Comparison of ENCODE assay signal across 12 cellular contexts in the genomic region with DNA sequence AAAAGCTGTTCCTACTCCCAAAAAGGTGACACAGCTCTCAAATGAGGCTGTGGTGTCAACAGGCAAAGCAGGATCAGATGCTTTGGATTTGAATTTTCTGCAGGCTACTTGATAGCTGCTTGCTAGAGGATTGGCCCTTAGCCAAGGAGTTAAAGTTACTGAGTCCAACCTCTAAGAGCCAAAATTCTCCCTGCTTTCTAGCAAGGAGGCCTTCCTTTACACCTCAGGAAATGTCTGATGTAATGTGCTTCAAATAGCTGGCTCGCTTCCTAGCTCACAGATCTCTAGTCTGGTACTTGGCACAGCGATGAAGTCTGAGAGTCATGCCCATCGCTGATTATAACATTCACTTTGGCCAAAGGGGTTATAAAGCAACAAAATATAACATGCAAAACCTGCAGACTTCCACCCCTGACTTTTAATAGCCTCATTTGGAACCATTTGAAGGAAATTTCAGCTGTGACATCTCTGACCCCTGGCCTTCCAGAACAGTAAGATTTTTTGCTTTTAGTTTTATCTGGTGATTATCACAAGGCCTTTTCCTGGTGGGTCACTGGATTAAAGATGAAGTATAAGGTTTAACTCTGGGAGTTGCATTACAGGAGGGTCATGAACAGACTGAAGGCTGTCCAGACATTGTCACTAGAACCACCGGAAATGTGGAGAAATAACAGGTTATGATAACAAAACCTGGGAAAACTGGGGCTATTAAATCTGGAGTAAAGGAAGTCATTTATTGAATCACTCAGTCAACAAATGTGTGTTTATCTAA.
DNase-seq lines count a peak whose midpoint lies in the region; ATAC-seq and TF ChIP-seq lines count a peak whose summit lies in the region.
"Had no signal": no experiment of that assay in that cellular context is flagged by ENCODE, and none has a peak within 500 bp of the region (broad histone marks: within the 10 kb centered on the region; RNA-seq: fewer than 3 reads in every experiment).

No MANE protein-coding gene starts in this region.

- no peaks in the 10 kb centered on the region for H3K9me3 Mint-ChIP-seq in CD8-positive, alpha-beta memory T cell

- H3K27me3 ChIP-seq in testis (no peaks in the 10 kb centered on the region), esophagus squamous epithelium (no peaks in the 10 kb centered on the region)
- no peaks in the 10 kb centered on the region for H3K27me3 ChIP-seq in CD8-positive, alpha-beta memory T cell (ENCODE audit: insufficient read depth, low read length, poor library complexity, severe bottlenecking)
- H3K27me3 ChIP-seq: dorsolateral prefrontal cortex had no signal

- H3K9me3 ChIP-seq in testis (no peaks in the 10 kb centered on the region), esophagus squamous epithelium (no peaks in the 10 kb centered on the region)
- H3K9me3 ChIP-seq in CD8-positive, alpha-beta memory T cell (ENCODE audit: low read length), result no peaks in the 10 kb centered on the region

- H3K4me3 ChIP-seq in testis (no peak overlapping the region), esophagus squamous epithelium (no peak overlapping the region)
- H3K4me3 ChIP-seq in CD8-positive, alpha-beta memory T cell (ENCODE audit: low read length), result no peak overlapping the region
- H3K4me3 ChIP-seq: dorsolateral prefrontal cortex had no signal

- H3K36me3 ChIP-seq in testis (ENCODE audit: low read depth, missing control alignments), result no peaks in the 10 kb centered on the region
- no peaks in the 10 kb centered on the region for H3K36me3 ChIP-seq in CD8-positive, alpha-beta memory T cell (ENCODE audit: insufficient read depth, low read length)
- no peaks in the 10 kb centered on the region for H3K36me3 ChIP-seq in esophagus squamous epithelium

- TF ChIP-seq POLR2A in testis (IDR thresholded peaks at IDR 0.05) (no peak), esophagus squamous epithelium (IDR thresholded peaks at IDR 0.05) (no peak)

- POLR2A ChIA-PET in CD8-positive, alpha-beta memory T cell (lab: Charles Lee), result no interaction called here

- CTCF ChIA-PET in CD8-positive, alpha-beta memory T cell (lab: Charles Lee), result interaction anchor here (1.5 kb wide), 1 partner anchor 9 kb away, joined by 3 read pairs; no protein-coding TSS in a partner anchor

- no peak overlapping the region for H3K4me3 Mint-ChIP-seq in CD8-positive, alpha-beta memory T cell

- ATAC-seq in left ventricle myocardium superior (peak; percentile 92), HG03342 (IDR thresholded peaks at IDR 0.05; ENCODE audit: unreplicated experiment) (no peak)

- no peak overlapping the region for H3K27ac Mint-ChIP-seq in CD8-positive, alpha-beta memory T cell

- H3K4me1 ChIP-seq in testis (peaks cover 16% of the 10 kb centered on the region), esophagus squamous epithelium (peaks cover 0 to 15% (median 13%) of the 10 kb centered on the region in 3 donors)
- no peaks in the 10 kb centered on the region for H3K4me1 ChIP-seq in CD8-positive, alpha-beta memory T cell (ENCODE audit: insufficient read depth, low read length)

- H3K27ac ChIP-seq in testis (peak overlapping the region in 1 of 2 donors; percentile 38), esophagus squamous epithelium (peak overlapping the region in 1 of 4 donors; percentile 3)
- H3K27ac ChIP-seq in CD8-positive, alpha-beta memory T cell (ENCODE audit: low read depth, low read length), result no peak overlapping the region
- H3K27ac ChIP-seq: 22Rv1 had no signal

- DNase-seq in DMS 273 (lab: John Stamatoyannopoulos, UW; ENCODE audit: unreplicated experiment) (peak; percentile 35), DMS 273 treated with DMSO at 0.1 percent for 48 hours (lab: John Stamatoyannopoulos, UW) (no peak), amniotic epithelial cell (ENCODE audit: low read depth) (peak; percentile 76), left ventricle myocardium superior (no peak), testis (peak; percentile 66), esophagus squamous epithelium (lab: John Stamatoyannopoulos, UW) (no peak)
- no peak for DNase-seq in CD8-positive, alpha-beta memory T cell
- DNase-seq: activated CD8-positive, alpha-beta memory T cell treated with anti-CD3 and anti-CD28 coated beads for 24 hours; NCI-H510A treated with DMSO at 0.1 percent for 48 hours had no signal

- peaks cover 2 to 10% of the 10 kb centered on the region in 2 donors for H3K27me3 Mint-ChIP-seq in CD8-positive, alpha-beta memory T cell

- WGBS in testis, 2 donors, result 42 to 55% methylated on average over 4 of the region's 4 CpGs
- 45 to 57% methylated on average over 4 of the region's 4 CpGs for WGBS in esophagus squamous epithelium, 2 donors

- H3K4me1 Mint-ChIP-seq in CD8-positive, alpha-beta memory T cell, result no peaks in the 10 kb centered on the region

- TF ChIP-seq CTCF in testis (IDR thresholded peaks at IDR 0.05) (no peak), esophagus squamous epithelium (IDR thresholded peaks at IDR 0.05) (no peak)

- no peaks in the 10 kb centered on the region for H3K36me3 Mint-ChIP-seq in CD8-positive, alpha-beta memory T cell

- intact Hi-C loops in left ventricle myocardium superior (cut with micrococcal nuclease), result no loop called here
- intact Hi-C loops in testis (cut with DNase I; ENCODE audit: low total_unique reads), result no loop called here
- intact Hi-C loops in esophagus squamous epithelium (cut with DNase I), result no loop called here

Comparison
In these comparisons a context has a peak if more than half of its experiments do, and no peak if none do; other contexts are left out.
1. DNase-seq: peak in DMS 273 (single experiment), amniotic epithelial cell (single experiment) and testis (single experiment); none in DMS 273 treated with DMSO at 0.1 percent for 48 hours (single experiment), left ventricle myocardium superior (single experiment), CD8-positive, alpha-beta memory T cell (0 of 5) and esophagus squamous epithelium (single experiment).